In the genomic region with DNA sequence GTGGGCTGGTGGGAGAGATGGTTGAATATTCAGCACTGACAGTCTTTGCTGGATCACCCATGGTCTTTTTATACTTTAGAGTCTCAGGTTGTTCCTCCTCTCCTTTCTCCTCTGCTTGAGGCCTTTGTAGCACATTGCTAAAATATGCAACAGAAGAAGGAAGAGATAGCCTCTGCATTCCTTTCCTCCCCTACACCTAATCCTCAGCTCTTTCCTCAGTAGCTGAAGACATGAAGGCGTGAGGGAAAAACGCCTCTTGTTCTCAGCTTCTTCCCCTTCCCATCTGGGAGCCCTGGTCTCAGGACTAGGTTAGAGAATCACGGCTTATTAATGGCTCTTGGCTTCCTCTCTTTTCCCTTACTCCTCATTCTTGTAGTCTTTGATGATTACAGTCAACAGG, we compare ENCODE assay signal across 33 cellular contexts.
"Had no signal": no experiment of that assay in that cellular context is flagged by ENCODE, and none has a peak within 500 bp of the region (broad histone marks: within the 10 kb centered on the region; RNA-seq: fewer than 3 reads in every experiment).

No MANE protein-coding gene starts in this region.

- H3K27me3 ChIP-seq: cardiac muscle cell, foreskin keratinocyte, heart left ventricle, pancreas, upper lobe of left lung had no signal

- H3K4me2 ChIP-seq: smooth muscle cell had no signal

- H3K4me3 ChIP-seq: cardiac muscle cell, coronary artery, heart left ventricle, pancreas, prostate gland, smooth muscle cell, upper lobe of left lung had no signal

- FAIRE-seq: endothelial cell of umbilical vein, keratinocyte had no signal

- H3K9me3 ChIP-seq: pancreas, prostate gland had no signal

- DNase-seq: activated CD4-positive, alpha-beta T cell treated with anti-CD3 and anti-CD28 coated beads for 36 hours; activated CD4-positive, CD25-positive, alpha-beta regulatory T cell; activated CD8-positive, alpha-beta memory T cell treated with anti-CD3 and anti-CD28 coated beads, Interleukin-2, amount 10 ng/mL, durations not matched to agents 7 days and 5 days; activated CD8-positive, alpha-beta T cell treated with anti-CD3 and anti-CD28 coated beads, Interleukin-2, amount 10 ng/mL, durations not matched to agents 7 days and 5 days; activated T-cell treated with anti-CD3 and anti-CD28 coated beads, Interleukin-2, amount 50 U/mL, for 48 hours; aorta; cerebellar nuclear complex; effector memory CD8-positive, alpha-beta T cell; foreskin keratinocyte; heart left ventricle; hypothalamus; left cardiac atrium; left ventricle myocardium superior; naive B cell; nephron progenitor cell; nucleus accumbens; pancreas; stimulated activated CD4-positive, alpha-beta T cell treated with anti-CD3 and anti-CD28 coated beads, Interleukin-1b, Interleukin-23, amount 100 ng/mL, for 48 hours; stimulated activated CD4-positive, alpha-beta T cell treated with anti-CD3 and anti-CD28 coated beads, Interleukin-4, amount 100 ng/mL, for 4 hours; stimulated activated CD8-positive, alpha-beta memory T cell treated with anti-CD3 and anti-CD28 coated beads, Interleukin-4, amount 100 ng/mL, for 48 hours; stimulated activated naive CD8-positive, alpha-beta T cell treated with anti-CD3 and anti-CD28 coated beads, Interleukin-15, amount 100 ng/mL, for 72 hours; substantia nigra; T-helper 1 cell; upper lobe of left lung had no signal

- H3K4me1 ChIP-seq: foreskin keratinocyte, pancreas, prostate gland, upper lobe of left lung had no signal

- H3K27ac ChIP-seq: cardiac muscle cell, coronary artery, foreskin keratinocyte, pancreas, prostate gland, upper lobe of left lung had no signal

- H3K36me3 ChIP-seq: cardiac muscle cell, heart left ventricle, pancreas, prostate gland, upper lobe of left lung had no signal

- ATAC-seq: activated CD4-positive, alpha-beta T cell treated with anti-CD3 and anti-CD28 coated beads for 36 hours; activated CD8-positive, alpha-beta memory T cell treated with anti-CD3 and anti-CD28 coated beads, Interleukin-2, amount 10 ng/mL, durations not matched to agents 7 days and 5 days; activated CD8-positive, alpha-beta T cell treated with anti-CD3 and anti-CD28 coated beads, Interleukin-2, amount 10 ng/mL, durations not matched to agents 7 days and 5 days; activated naive CD4-positive, alpha-beta T cell treated with anti-CD3 and anti-CD28 coated beads, Interleukin-2, amount 50 U/mL, for 72 hours; effector memory CD8-positive, alpha-beta T cell; esophagus mucosa; foreskin keratinocyte; heart left ventricle; left cardiac atrium; left ventricle myocardium superior; pancreas; stimulated activated memory B cell treated with anti-CD40 and anti-IgM and Interleukin-4, amounts not matched to agents 10 μg/mL and 1 μg/mL and 100 μg/mL, for 72 hours; stimulated activated naive CD8-positive, alpha-beta T cell treated with anti-CD3 and anti-CD28 coated beads, Interleukin-15, amount 100 ng/mL, for 72 hours had no signal
